14 cellular contexts compared by ENCODE assay signal in genomic region chr17:21698437-21699075, GRCh38. TPM values are rescaled to one million over a fixed set of nuclear protein-coding genes. Genes with fewer than 3 reads are reported as not detected.
"Had no signal": no experiment of that assay in that cellular context is flagged by ENCODE, and none has a peak within 500 bp of the region (broad histone marks: within the 10 kb centered on the region; RNA-seq: fewer than 3 reads in every experiment).

No MANE protein-coding gene starts in this region.

RNA-seq across cellular contexts. Expression of gene KCNJ18, which starts 6.2 kb away (rescaled TPM):
- total RNA-seq: activated B cell treated with CpG ODN at 0.5 μM for 24 hours; activated CD8-positive, alpha-beta T cell treated with anti-CD3 and anti-CD28 coated beads for 36 hours; activated T-cell treated with anti-CD3 and anti-CD28 coated beads, Interleukin-2, amount 50 U/mL, for 4 hours; activated T-helper 17 cell treated with anti-CD3 and anti-CD28 coated beads, Interleukin-2, amount 50 U/mL, for 72 hours; astrocyte; bronchial epithelial cell; cardiac septum; cerebellum; dermis blood vessel endothelial cell; esophagus muscularis mucosa; foreskin keratinocyte; gastrocnemius medialis; T-helper 17 cell had no signal
- polyA plus RNA-seq: adipose tissue, foreskin keratinocyte had no signal
